8 cellular contexts compared by ENCODE assay signal in genomic region chr5:141359790-141360426, GRCh38. TPM values are rescaled to one million over a fixed set of nuclear protein-coding genes. Genes with fewer than 3 reads are reported as not detected.
DNase-seq lines count a peak whose midpoint lies in the region; ATAC-seq and TF ChIP-seq lines count a peak whose summit lies in the region.

PCDHGB2 (plus strand) TSS chr5:141359994; CDS start chr5:141360136, 142 bp downstream.

- H3K9me3 ChIP-seq in HUES6 (ENCODE audit: control insufficient read depth, insufficient read depth, low read depth, low read length) (peaks cover 59% of the 10 kb centered on the region), WERI-Rb-1 (ENCODE audit: severe bottlenecking) (peaks cover 23% of the 10 kb centered on the region), left ventricle myocardium inferior (replicated peaks) (peaks cover 99% of the 10 kb centered on the region)

- no peak within 1 kb of the TSS for H3K27ac Mint-ChIP-seq in activated naive CD4-positive, alpha-beta T cell treated with anti-CD3 and anti-CD28 coated beads for 36 hours
- H3K27ac Mint-ChIP-seq in activated naive CD4-positive, alpha-beta T cell treated with anti-CD3 and anti-CD28 coated beads, Interleukin-2, amount 50 U/mL, for 72 hours: peak within 1 kb of the TSS in 1 of 2 donors; percentile 24
- peak within 1 kb of the TSS in 1 of 2 donors; percentile 85 for H3K27ac Mint-ChIP-seq in stimulated activated naive CD8-positive, alpha-beta T cell treated with anti-CD3 and anti-CD28 coated beads, Interleukin-15, amount 100 ng/mL, for 72 hours

- no peaks in the 10 kb centered on the region for H3K4me1 Mint-ChIP-seq in activated naive CD4-positive, alpha-beta T cell treated with anti-CD3 and anti-CD28 coated beads for 36 hours (ENCODE audit: low read depth)
- peaks cover 6% of the 10 kb centered on the region for H3K4me1 Mint-ChIP-seq in stimulated activated naive CD8-positive, alpha-beta T cell treated with anti-CD3 and anti-CD28 coated beads, Interleukin-15, amount 100 ng/mL, for 72 hours

- TF ChIP-seq CTCF in WERI-Rb-1 (IDR thresholded peaks at IDR 0.05; ENCODE audit: low read depth, low read length) (0 out of 2 replicates have a peak, but pooled peaks have one; percentile 2), left ventricle myocardium inferior (IDR thresholded peaks at IDR 0.05; ENCODE audit: borderline replicate concordance) (peak; percentile 64)

- ATAC-seq in activated naive CD4-positive, alpha-beta T cell treated with anti-CD3 and anti-CD28 coated beads, Interleukin-2, amount 50 U/mL, for 72 hours: no peak
- peak; percentile 35 for ATAC-seq in stimulated activated naive CD8-positive, alpha-beta T cell treated with anti-CD3 and anti-CD28 coated beads, Interleukin-15, amount 100 ng/mL, for 72 hours

- CTCF ChIA-PET in activated naive CD4-positive, alpha-beta T cell treated with anti-CD3 and anti-CD28 coated beads for 36 hours (lab: Charles Lee): no interaction called here

- peaks cover 30% of the 10 kb centered on the region for H3K36me3 Mint-ChIP-seq in activated naive CD4-positive, alpha-beta T cell treated with anti-CD3 and anti-CD28 coated beads for 36 hours (ENCODE audit: low read depth)
- peaks cover 49 to 77% of the 10 kb centered on the region in 2 donors for H3K36me3 Mint-ChIP-seq in activated naive CD4-positive, alpha-beta T cell treated with anti-CD3 and anti-CD28 coated beads, Interleukin-2, amount 50 U/mL, for 72 hours

- H3K27ac ChIP-seq in HUES6 (ENCODE audit: low read depth, low read length) (no peak within 1 kb of the TSS), WERI-Rb-1 (no peak within 1 kb of the TSS), left ventricle myocardium inferior (replicated peaks) (peak within 1 kb of the TSS; percentile 59)

- H3K4me1 ChIP-seq in HUES6 (ENCODE audit: control insufficient read depth, insufficient read depth, low read length) (no peaks in the 10 kb centered on the region), left ventricle myocardium inferior (peaks cover 52% of the 10 kb centered on the region)

- H3K27me3 Mint-ChIP-seq in activated naive CD4-positive, alpha-beta T cell treated with anti-CD3 and anti-CD28 coated beads for 36 hours (ENCODE audit: low read depth): peaks cover 82% of the 10 kb centered on the region
- peaks cover 87% of the 10 kb centered on the region for H3K27me3 Mint-ChIP-seq in stimulated activated naive CD8-positive, alpha-beta T cell treated with anti-CD3 and anti-CD28 coated beads, Interleukin-15, amount 100 ng/mL, for 72 hours

- peak within 1 kb of the TSS; percentile 56 for H3K4me3 Mint-ChIP-seq in activated naive CD4-positive, alpha-beta T cell treated with anti-CD3 and anti-CD28 coated beads for 36 hours
- peak within 1 kb of the TSS; percentile 75 to 86 for H3K4me3 Mint-ChIP-seq in stimulated activated naive CD8-positive, alpha-beta T cell treated with anti-CD3 and anti-CD28 coated beads, Interleukin-15, amount 100 ng/mL, for 72 hours

- no peaks in the 10 kb centered on the region for H3K36me3 ChIP-seq in HUES6 (ENCODE audit: control insufficient read depth, insufficient read depth, low read length)
- no peaks in the 10 kb centered on the region for H3K36me3 ChIP-seq in WERI-Rb-1
- H3K36me3 ChIP-seq in left ventricle myocardium inferior: peaks cover 31% of the 10 kb centered on the region

- intact Hi-C loops in activated naive CD4-positive, alpha-beta T cell treated with anti-CD3 and anti-CD28 coated beads for 36 hours (cut with micrococcal nuclease): no loop called here
- intact Hi-C loops in left ventricle myocardium inferior (cut with micrococcal nuclease): no loop called here

- no peak within 1 kb of the TSS for H3K9ac ChIP-seq in HUES6 (ENCODE audit: low read length)

- DNase-seq in activated naive CD4-positive, alpha-beta T cell treated with anti-CD3 and anti-CD28 coated beads for 36 hours: peak; percentile 19
- no peak for DNase-seq in activated naive CD4-positive, alpha-beta T cell treated with anti-CD3 and anti-CD28 coated beads, Interleukin-2, amount 50 U/mL, for 72 hours (ENCODE audit: low spot score in 2 of 2)
- DNase-seq in WERI-Rb-1: no peak
- no peak for DNase-seq in left ventricle myocardium inferior
- no peak for DNase-seq in stimulated activated naive CD8-positive, alpha-beta T cell treated with anti-CD3 and anti-CD28 coated beads, Interleukin-15, amount 100 ng/mL, for 72 hours
- no peak for DNase-seq in cerebellar nuclear complex (lab: John Stamatoyannopoulos, UW)
- DNase-seq in NCI-H2081 (lab: John Stamatoyannopoulos, UW): no peak

- H3K27me3 ChIP-seq in HUES6 (ENCODE audit: control insufficient read depth, insufficient read depth, low read length) (no peaks in the 10 kb centered on the region), WERI-Rb-1 (ENCODE audit: insufficient read depth, low read depth, severe bottlenecking) (no peaks in the 10 kb centered on the region), left ventricle myocardium inferior (ENCODE audit: low read depth) (no peaks in the 10 kb centered on the region)

- H3K9me3 Mint-ChIP-seq in activated naive CD4-positive, alpha-beta T cell treated with anti-CD3 and anti-CD28 coated beads for 36 hours: peaks cover 25% of the 10 kb centered on the region
- H3K9me3 Mint-ChIP-seq in activated naive CD4-positive, alpha-beta T cell treated with anti-CD3 and anti-CD28 coated beads, Interleukin-2, amount 50 U/mL, for 72 hours: peaks cover 36 to 51% of the 10 kb centered on the region in 2 donors
- H3K9me3 Mint-ChIP-seq in stimulated activated naive CD8-positive, alpha-beta T cell treated with anti-CD3 and anti-CD28 coated beads, Interleukin-15, amount 100 ng/mL, for 72 hours: peaks cover 19 to 64% of the 10 kb centered on the region in 2 donors

- H3K4me3 ChIP-seq in HUES6 (ENCODE audit: low read depth, low read length) (peak within 1 kb of the TSS; percentile 31), WERI-Rb-1 (ENCODE audit: low read depth, low read length) (no peak within 1 kb of the TSS), left ventricle myocardium inferior (peak within 1 kb of the TSS; percentile 53)

RNA-seq across cellular contexts. Expression of gene PCDHGB2, which starts in this region (rescaled TPM):
- not detected for total RNA-seq in activated naive CD4-positive, alpha-beta T cell treated with anti-CD3 and anti-CD28 coated beads for 36 hours
- under 1 TPM; 0.12 to 0.20 TPM for total RNA-seq in activated naive CD4-positive, alpha-beta T cell treated with anti-CD3 and anti-CD28 coated beads, Interleukin-2, amount 50 U/mL, for 72 hours
- 8.8 TPM for total RNA-seq in left ventricle myocardium inferior

Comparison
In these comparisons a context has a peak if more than half of its experiments do, and no peak if none do; other contexts are left out.
1. Peak in DNase-seq in activated naive CD4-positive, alpha-beta T cell treated with anti-CD3 and anti-CD28 coated beads for 36 hours; RNA of the gene not detected or under 1 TPM.